15 cellular contexts compared by ENCODE assay signal in genomic region chr9:18920141-18920611, GRCh38.
"Had no signal": no experiment of that assay in that cellular context is flagged by ENCODE, and none has a peak within 500 bp of the region (broad histone marks: within the 10 kb centered on the region; RNA-seq: fewer than 3 reads in every experiment).

No MANE protein-coding gene starts in this region.

- DNase-seq: activated CD4-positive, alpha-beta T cell treated with anti-CD3 and anti-CD28 coated beads, Interleukin-2, amount 50 U/mL, for 4 hours; activated CD4-positive, CD25-positive, alpha-beta regulatory T cell treated with anti-CD3 and anti-CD28 coated beads, Interleukin-2, amount 50 U/mL, for 72 hours; activated naive CD4-positive, alpha-beta T cell; activated T-cell treated with anti-CD3 and anti-CD28 coated beads for 4 hours; aorta; cerebellar nuclear complex; effector CD8-positive, alpha-beta T cell; kidney; mesendoderm; nephron progenitor cell; occipital lobe; sigmoid colon; tibial artery had no signal

- H3K79me2 ChIP-seq: hepatocyte had no signal

- H3K9me3 ChIP-seq: sigmoid colon, tibial artery had no signal

- H3K27ac ChIP-seq: hepatocyte, sigmoid colon, tibial artery had no signal

- H3K36me3 Mint-ChIP-seq: stimulated activated effector memory CD8-positive, alpha-beta T cell treated with anti-CD3 and anti-CD28 coated beads, Interleukin-12 subunit alpha, Interleukin-12 subunit beta, amount 100 ng/mL, for 72 hours had no signal

- H3K27ac Mint-ChIP-seq: nephron progenitor cell; stimulated activated effector memory CD8-positive, alpha-beta T cell treated with anti-CD3 and anti-CD28 coated beads, Interleukin-12 subunit alpha, Interleukin-12 subunit beta, amount 100 ng/mL, for 72 hours had no signal

- H3K36me3 ChIP-seq: sigmoid colon, tibial artery had no signal

- H3K4me2 ChIP-seq: hepatocyte had no signal

- H3K4me1 Mint-ChIP-seq: stimulated activated effector memory CD8-positive, alpha-beta T cell treated with anti-CD3 and anti-CD28 coated beads, Interleukin-12 subunit alpha, Interleukin-12 subunit beta, amount 100 ng/mL, for 72 hours had no signal

- H3K4me3 ChIP-seq: hepatocyte, sigmoid colon, tibial artery had no signal

- H3K4me3 Mint-ChIP-seq: nephron progenitor cell; stimulated activated effector memory CD8-positive, alpha-beta T cell treated with anti-CD3 and anti-CD28 coated beads, Interleukin-12 subunit alpha, Interleukin-12 subunit beta, amount 100 ng/mL, for 72 hours had no signal

- H3K27me3 ChIP-seq: hepatocyte, sigmoid colon, tibial artery had no signal

- ATAC-seq: stimulated activated effector memory CD8-positive, alpha-beta T cell treated with anti-CD3 and anti-CD28 coated beads, Interleukin-12 subunit alpha, Interleukin-12 subunit beta, amount 100 ng/mL, for 72 hours had no signal

- H2AFZ ChIP-seq: hepatocyte had no signal

- H3K9me3 Mint-ChIP-seq: nephron progenitor cell; stimulated activated effector memory CD8-positive, alpha-beta T cell treated with anti-CD3 and anti-CD28 coated beads, Interleukin-12 subunit alpha, Interleukin-12 subunit beta, amount 100 ng/mL, for 72 hours had no signal
